Comparison of ENCODE assay signal across 1 cellular context in the genomic region with DNA sequence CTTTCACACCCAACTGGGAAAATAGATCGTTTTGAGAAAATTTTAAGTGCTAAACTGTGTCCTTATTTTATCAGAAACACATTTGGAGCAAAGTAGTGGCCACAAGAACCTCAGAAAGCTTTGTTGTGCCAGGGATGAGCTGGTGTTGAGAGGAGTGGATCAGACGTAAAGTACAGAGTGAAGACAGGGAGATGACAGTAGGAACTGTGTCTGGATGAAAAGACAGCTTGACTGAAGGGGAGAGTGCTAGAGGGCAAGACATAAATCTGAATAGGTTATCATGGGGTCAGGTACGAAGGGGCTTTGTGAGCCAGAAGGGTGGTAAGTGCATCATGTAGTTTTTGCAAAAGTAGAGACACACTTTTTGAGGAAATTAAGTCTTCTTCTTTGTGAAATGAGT.
TF ChIP-seq lines count a peak whose summit lies in the region.

No MANE protein-coding gene starts in this region.

TF ChIP-seq in GM23338, 12 proteins besides CTCF, POLR2A, EP300 and RAD21:
- TF ChIP-seq ZNF331 (CRISPR knock-in tag; IDR thresholded peaks at IDR 0.05; ENCODE audit: low read depth): no peak
- TF ChIP-seq, protein P1, sequence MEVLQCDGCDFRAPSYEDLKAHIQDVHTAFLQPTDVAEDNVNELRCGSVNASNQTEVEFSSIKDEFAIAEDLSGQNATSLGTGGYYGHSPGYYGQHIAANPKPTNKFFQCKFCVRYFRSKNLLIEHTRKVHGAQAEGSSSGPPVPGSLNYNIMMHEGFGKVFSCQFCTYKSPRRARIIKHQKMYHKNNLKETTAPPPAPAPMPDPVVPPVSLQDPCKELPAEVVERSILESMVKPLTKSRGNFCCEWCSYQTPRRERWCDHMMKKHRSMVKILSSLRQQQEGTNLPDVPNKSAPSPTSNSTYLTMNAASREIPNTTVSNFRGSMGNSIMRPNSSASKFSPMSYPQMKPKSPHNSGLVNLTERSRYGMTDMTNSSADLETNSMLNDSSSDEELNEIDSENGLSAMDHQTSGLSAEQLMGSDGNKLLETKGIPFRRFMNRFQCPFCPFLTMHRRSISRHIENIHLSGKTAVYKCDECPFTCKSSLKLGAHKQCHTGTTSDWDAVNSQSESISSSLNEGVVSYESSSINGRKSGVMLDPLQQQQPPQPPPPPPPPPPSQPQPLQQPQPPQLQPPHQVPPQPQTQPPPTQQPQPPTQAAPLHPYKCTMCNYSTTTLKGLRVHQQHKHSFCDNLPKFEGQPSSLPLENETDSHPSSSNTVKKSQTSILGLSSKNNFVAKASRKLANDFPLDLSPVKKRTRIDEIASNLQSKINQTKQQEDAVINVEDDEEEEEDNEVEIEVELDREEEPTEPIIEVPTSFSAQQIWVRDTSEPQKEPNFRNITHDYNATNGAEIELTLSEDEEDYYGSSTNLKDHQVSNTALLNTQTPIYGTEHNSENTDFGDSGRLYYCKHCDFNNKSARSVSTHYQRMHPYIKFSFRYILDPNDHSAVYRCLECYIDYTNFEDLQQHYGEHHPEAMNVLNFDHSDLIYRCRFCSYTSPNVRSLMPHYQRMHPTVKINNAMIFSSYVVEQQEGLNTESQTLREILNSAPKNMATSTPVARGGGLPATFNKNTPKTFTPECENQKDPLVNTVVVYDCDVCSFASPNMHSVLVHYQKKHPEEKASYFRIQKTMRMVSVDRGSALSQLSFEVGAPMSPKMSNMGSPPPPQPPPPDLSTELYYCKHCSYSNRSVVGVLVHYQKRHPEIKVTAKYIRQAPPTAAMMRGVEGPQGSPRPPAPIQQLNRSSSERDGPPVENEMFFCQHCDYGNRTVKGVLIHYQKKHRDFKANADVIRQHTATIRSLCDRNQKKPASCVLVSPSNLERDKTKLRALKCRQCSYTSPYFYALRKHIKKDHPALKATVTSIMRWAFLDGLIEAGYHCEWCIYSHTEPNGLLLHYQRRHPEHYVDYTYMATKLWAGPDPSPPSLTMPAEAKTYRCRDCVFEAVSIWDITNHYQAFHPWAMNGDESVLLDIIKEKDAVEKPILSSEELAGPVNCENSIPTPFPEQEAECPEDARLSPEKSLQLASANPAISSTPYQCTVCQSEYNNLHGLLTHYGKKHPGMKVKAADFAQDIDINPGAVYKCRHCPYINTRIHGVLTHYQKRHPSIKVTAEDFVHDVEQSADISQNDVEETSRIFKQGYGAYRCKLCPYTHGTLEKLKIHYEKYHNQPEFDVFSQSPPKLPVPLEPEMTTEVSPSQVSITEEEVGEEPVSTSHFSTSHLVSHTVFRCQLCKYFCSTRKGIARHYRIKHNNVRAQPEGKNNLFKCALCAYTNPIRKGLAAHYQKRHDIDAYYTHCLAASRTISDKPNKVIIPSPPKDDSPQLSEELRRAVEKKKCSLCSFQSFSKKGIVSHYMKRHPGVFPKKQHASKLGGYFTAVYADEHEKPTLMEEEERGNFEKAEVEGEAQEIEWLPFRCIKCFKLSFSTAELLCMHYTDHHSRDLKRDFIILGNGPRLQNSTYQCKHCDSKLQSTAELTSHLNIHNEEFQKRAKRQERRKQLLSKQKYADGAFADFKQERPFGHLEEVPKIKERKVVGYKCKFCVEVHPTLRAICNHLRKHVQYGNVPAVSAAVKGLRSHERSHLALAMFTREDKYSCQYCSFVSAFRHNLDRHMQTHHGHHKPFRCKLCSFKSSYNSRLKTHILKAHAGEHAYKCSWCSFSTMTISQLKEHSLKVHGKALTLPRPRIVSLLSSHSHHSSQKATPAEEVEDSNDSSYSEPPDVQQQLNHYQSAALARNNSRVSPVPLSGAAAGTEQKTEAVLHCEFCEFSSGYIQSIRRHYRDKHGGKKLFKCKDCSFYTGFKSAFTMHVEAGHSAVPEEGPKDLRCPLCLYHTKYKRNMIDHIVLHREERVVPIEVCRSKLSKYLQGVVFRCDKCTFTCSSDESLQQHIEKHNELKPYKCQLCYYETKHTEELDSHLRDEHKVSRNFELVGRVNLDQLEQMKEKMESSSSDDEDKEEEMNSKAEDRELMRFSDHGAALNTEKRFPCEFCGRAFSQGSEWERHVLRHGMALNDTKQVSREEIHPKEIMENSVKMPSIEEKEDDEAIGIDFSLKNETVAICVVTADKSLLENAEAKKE (CRISPR knock-in tag; IDR thresholded peaks at IDR 0.05): no peak
- TF ChIP-seq JUNB (IDR thresholded peaks at IDR 0.05; ENCODE audit: unreplicated experiment): no peak
- TF ChIP-seq REST (IDR thresholded peaks at IDR 0.05; ENCODE audit: unreplicated experiment): no peak
- TF ChIP-seq ZNF114 (CRISPR knock-in tag; IDR thresholded peaks at IDR 0.05): no peak
- no peak for TF ChIP-seq STAT1 (IDR thresholded peaks at IDR 0.05; ENCODE audit: unreplicated experiment)
- no peak for TF ChIP-seq EZH2phosphoT487 (IDR thresholded peaks at IDR 0.05; ENCODE audit: unreplicated experiment)
- TF ChIP-seq CREB1 (CRISPR knock-in tag; IDR thresholded peaks at IDR 0.05; ENCODE audit: low read depth): no peak
- no peak for TF ChIP-seq EZH2 (IDR thresholded peaks at IDR 0.05; ENCODE audit: low read depth, unreplicated experiment)
- TF ChIP-seq ETS1 (IDR thresholded peaks at IDR 0.05): no peak
- TF ChIP-seq NANOG (IDR thresholded peaks at IDR 0.05; ENCODE audit: borderline replicate concordance): no peak
- no peak for TF ChIP-seq POLR2AphosphoS5 (IDR thresholded peaks at IDR 0.05; ENCODE audit: low read depth)
